ENCODE assay signal across 27 cellular contexts in genomic region chrY:12734051-12734450, GRCh38. TPM values are rescaled to one million over a fixed set of nuclear protein-coding genes. Genes with fewer than 3 reads are reported as not detected.
DNase-seq lines count a peak whose midpoint lies in the region; ATAC-seq, FAIRE-seq and TF ChIP-seq lines count a peak whose summit lies in the region.
"Had no signal": no experiment of that assay in that cellular context is flagged by ENCODE, and none has a peak within 500 bp of the region (broad histone marks: within the 10 kb centered on the region; RNA-seq: fewer than 3 reads in every experiment).

No MANE protein-coding gene starts in this region.

- no peak for ATAC-seq in stimulated activated naive CD8-positive, alpha-beta T cell treated with anti-CD3 and anti-CD28 coated beads, Interleukin-15, Interleukin-2, amounts not matched to agents 100 U/mL and 50 U/mL, for 24 hours
- ATAC-seq in HG03432 (IDR thresholded peaks at IDR 0.05; ENCODE audit: unreplicated experiment) (peak; percentile 6), HepG2 (no peak)
- ATAC-seq: HCT116; naive thymus-derived CD8-positive, alpha-beta T cell; psoas muscle; SK-N-SH treated with all-trans-retinoic acid at 6 μM for 48 hours had no signal

- no peak for TF ChIP-seq RAD21 in HepG2 (CRISPR knock-in tag; IDR thresholded peaks at IDR 0.05)

- TF ChIP-seq EP300 in HepG2 (IDR thresholded peaks at IDR 0.05; ENCODE audit: low read depth in 2 of 2, low read length in 2 of 2) (no peak), HepG2 (CRISPR knock-in tag; IDR thresholded peaks at IDR 0.05; ENCODE audit: borderline replicate concordance) (no peak)

- FAIRE-seq in astrocyte (lab: Jason Lieb, UNC) (no peak), HepG2 (lab: Jason Lieb, UNC) (no peak)
- FAIRE-seq: islet of Langerhans had no signal

- H4K20me1 ChIP-seq in astrocyte (ENCODE audit: insufficient read depth, low read length) (peaks cover 16% of the 10 kb centered on the region), HepG2 (ENCODE audit: insufficient read depth, low read length) (no peaks in the 10 kb centered on the region)
- H4K20me1 ChIP-seq: BLaER1 had no signal

- H3K9ac ChIP-seq in astrocyte (ENCODE audit: low read length) (no peak overlapping the region), HepG2 (ENCODE audit: insufficient read depth, low read depth, low read length) (no peak overlapping the region)
- H3K9ac ChIP-seq: BLaER1 had no signal

- peaks cover 6% of the 10 kb centered on the region for H3K4me1 Mint-ChIP-seq in stimulated activated naive CD8-positive, alpha-beta T cell treated with anti-CD3 and anti-CD28 coated beads, Interleukin-15, Interleukin-2, amounts not matched to agents 100 ng/mL and 50 ng/mL, for 24 hours (ENCODE audit: low read depth)
- peaks cover 3% of the 10 kb centered on the region for H3K4me1 Mint-ChIP-seq in astrocyte (ENCODE audit: low read depth, unreplicated experiment)
- H3K4me1 Mint-ChIP-seq: mesothelial cell of epicardium had no signal

- POLR2A ChIA-PET in HepG2 (lab: Yijun Ruan, JAX): no interaction called here

- no peaks in the 10 kb centered on the region for H3K9me3 Mint-ChIP-seq in stimulated activated naive CD8-positive, alpha-beta T cell treated with anti-CD3 and anti-CD28 coated beads, Interleukin-15, Interleukin-2, amounts not matched to agents 100 ng/mL and 50 ng/mL, for 24 hours
- no peaks in the 10 kb centered on the region for H3K9me3 Mint-ChIP-seq in astrocyte (ENCODE audit: unreplicated experiment)
- H3K9me3 Mint-ChIP-seq: activated naive CD8-positive, alpha-beta T cell treated with anti-CD3 and anti-CD28 coated beads, Interleukin-2, amount 10 ng/mL, durations not matched to agents 7 days and 5 days; mesothelial cell of epicardium; naive thymus-derived CD8-positive, alpha-beta T cell had no signal

- H3K4me1 ChIP-seq in astrocyte (ENCODE audit: insufficient read depth, low read length) (no peaks in the 10 kb centered on the region), HepG2 (ENCODE audit: insufficient read depth, low read length) (no peaks in the 10 kb centered on the region)
- H3K4me1 ChIP-seq: BLaER1, left ventricle myocardium inferior, psoas muscle, transverse colon had no signal

- H2AFZ ChIP-seq in astrocyte (ENCODE audit: low read depth, low read length) (no peak overlapping the region), HepG2 (ENCODE audit: low read length) (no peak overlapping the region)

- in situ Hi-C loops in HepG2 (cut with HindIII; ENCODE audit: extremely low pct_ligation_motif_present, low pct_unique_long_range_greater_than_20kb): no loop called here

- no peak for TF ChIP-seq POLR2A in HepG2 (IDR thresholded peaks at IDR 0.05; ENCODE audit: insufficient read depth in 1 of 2, low read depth in 2 of 2, low read length in 2 of 2)

- H3K27me3 Mint-ChIP-seq in stimulated activated naive CD8-positive, alpha-beta T cell treated with anti-CD3 and anti-CD28 coated beads, Interleukin-15, Interleukin-2, amounts not matched to agents 100 ng/mL and 50 ng/mL, for 24 hours: no peaks in the 10 kb centered on the region
- H3K27me3 Mint-ChIP-seq in astrocyte (ENCODE audit: low read depth, unreplicated experiment): no peaks in the 10 kb centered on the region
- H3K27me3 Mint-ChIP-seq: activated naive CD8-positive, alpha-beta T cell treated with anti-CD3 and anti-CD28 coated beads, Interleukin-2, amount 10 ng/mL, durations not matched to agents 7 days and 5 days; naive thymus-derived CD8-positive, alpha-beta T cell had no signal

- DNase-seq in stimulated activated naive CD8-positive, alpha-beta T cell treated with anti-CD3 and anti-CD28 coated beads, Interleukin-15, Interleukin-2, amounts not matched to agents 100 U/mL and 50 U/mL, for 24 hours: no peak
- no peak for DNase-seq in astrocyte (ENCODE audit: low read depth)
- DNase-seq in epidermal melanocyte (ENCODE audit: insufficient read length, low spot score): no peak
- DNase-seq in activated effector memory CD4-positive, alpha-beta T cell treated with anti-CD3 and anti-CD28 coated beads, Interleukin-2, amount 50 U/mL, for 16 hours: no peak
- no peak for DNase-seq in HepG2 (ENCODE audit: low spot score)
- DNase-seq: activated naive CD8-positive, alpha-beta T cell treated with anti-CD3 and anti-CD28 coated beads, Interleukin-2, amount 10 ng/mL, durations not matched to agents 7 days and 5 days; dorsolateral prefrontal cortex; GDM1; Karpas-422; left ventricle myocardium inferior; MV-4-11; naive thymus-derived CD8-positive, alpha-beta T cell; NCI-H146; NCI-H510A; nucleus accumbens; OCI-M1; psoas muscle; transverse colon had no signal

- no peaks in the 10 kb centered on the region for H3K9me3 ChIP-seq in astrocyte (ENCODE audit: insufficient read depth, low read depth, low read length)
- no peaks in the 10 kb centered on the region for H3K9me3 ChIP-seq in HepG2 (ENCODE audit: low read length)
- H3K9me3 ChIP-seq: BLaER1, left ventricle myocardium inferior, psoas muscle, transverse colon had no signal

- H3K79me2 ChIP-seq in astrocyte (ENCODE audit: insufficient read depth, low read length): no peaks in the 10 kb centered on the region
- no peaks in the 10 kb centered on the region for H3K79me2 ChIP-seq in HepG2 (ENCODE audit: insufficient read depth, low read length)

- peak overlapping the region; percentile 33 for H3K27ac ChIP-seq in astrocyte (ENCODE audit: low read depth, low read length)
- no peak overlapping the region for H3K27ac ChIP-seq in HepG2 (ENCODE audit: extremely low read length, insufficient read depth, low read length)
- H3K27ac ChIP-seq: BLaER1, dorsolateral prefrontal cortex, HL-60, left ventricle myocardium inferior, psoas muscle, transverse colon had no signal

- H3K4me3 Mint-ChIP-seq in stimulated activated naive CD8-positive, alpha-beta T cell treated with anti-CD3 and anti-CD28 coated beads, Interleukin-15, Interleukin-2, amounts not matched to agents 100 ng/mL and 50 ng/mL, for 24 hours: peak overlapping the region; percentile 35
- no peak overlapping the region for H3K4me3 Mint-ChIP-seq in astrocyte (ENCODE audit: unreplicated experiment)
- H3K4me3 Mint-ChIP-seq: activated naive CD8-positive, alpha-beta T cell treated with anti-CD3 and anti-CD28 coated beads, Interleukin-2, amount 10 ng/mL, durations not matched to agents 7 days and 5 days; mesothelial cell of epicardium; naive thymus-derived CD8-positive, alpha-beta T cell had no signal

- no peaks in the 10 kb centered on the region for H3K27me3 ChIP-seq in astrocyte (ENCODE audit: insufficient read depth, low read length)
- no peaks in the 10 kb centered on the region for H3K27me3 ChIP-seq in HepG2 (ENCODE audit: control insufficient read depth in 1 of 2, insufficient read depth in 2 of 2, low read length in 2 of 2)
- H3K27me3 ChIP-seq: BLaER1, dorsolateral prefrontal cortex, transverse colon had no signal

- peak overlapping the region; percentile 90 for H3K27ac Mint-ChIP-seq in stimulated activated naive CD8-positive, alpha-beta T cell treated with anti-CD3 and anti-CD28 coated beads, Interleukin-15, Interleukin-2, amounts not matched to agents 100 ng/mL and 50 ng/mL, for 24 hours
- peak overlapping the region; percentile 42 for H3K27ac Mint-ChIP-seq in astrocyte (ENCODE audit: unreplicated experiment)
- H3K27ac Mint-ChIP-seq: activated naive CD8-positive, alpha-beta T cell treated with anti-CD3 and anti-CD28 coated beads, Interleukin-2, amount 10 ng/mL, durations not matched to agents 7 days and 5 days; mesothelial cell of epicardium; naive thymus-derived CD8-positive, alpha-beta T cell had no signal

- WGBS in HepG2 (ENCODE audit: low lambda C conversion rate): 100% methylated on average over 2 of the region's 2 CpGs

- intact Hi-C loops in HepG2 (cut with micrococcal nuclease; ENCODE audit: unreplicated experiment): no loop called here

- H3K36me3 ChIP-seq in astrocyte (ENCODE audit: insufficient read depth, low read length) (no peaks in the 10 kb centered on the region), HepG2 (replicated peaks in 1 of 2; ENCODE audit: control insufficient read depth in 1 of 2, insufficient read depth in 2 of 2, low read length in 2 of 2) (no peaks in the 10 kb centered on the region)
- H3K36me3 ChIP-seq: BLaER1, transverse colon had no signal

- CTCF ChIA-PET in HepG2 (lab: Yijun Ruan, JAX; ENCODE audit: low intra/inter-chr PET ratio, low total read pairs): no interaction called here

- peaks cover 13% of the 10 kb centered on the region for H3K36me3 Mint-ChIP-seq in stimulated activated naive CD8-positive, alpha-beta T cell treated with anti-CD3 and anti-CD28 coated beads, Interleukin-15, Interleukin-2, amounts not matched to agents 100 ng/mL and 50 ng/mL, for 24 hours (ENCODE audit: low read depth)
- no peaks in the 10 kb centered on the region for H3K36me3 Mint-ChIP-seq in astrocyte (ENCODE audit: low read depth, unreplicated experiment)
- H3K36me3 Mint-ChIP-seq: mesothelial cell of epicardium had no signal

- TF ChIP-seq CTCF in astrocyte (IDR thresholded peaks at IDR 0.05; ENCODE audit: insufficient read depth, low read depth, low read length) (no peak), HepG2 (CRISPR knock-in tag; IDR thresholded peaks at IDR 0.05) (no peak)

- H3K4me2 ChIP-seq in astrocyte (ENCODE audit: low read length): peak overlapping the region; percentile 33
- no peak overlapping the region for H3K4me2 ChIP-seq in HepG2 (ENCODE audit: low read depth, low read length)
- H3K4me2 ChIP-seq: BLaER1 had no signal

- no peak overlapping the region for H3K4me3 ChIP-seq in astrocyte (ENCODE audit: insufficient read depth, low read depth, low read length)
- no peak overlapping the region for H3K4me3 ChIP-seq in HepG2 (replicated peaks in 1 of 3; ENCODE audit: insufficient read depth in 1 of 3, low read depth in 2 of 3, low read length in 3 of 3)
- H3K4me3 ChIP-seq: BLaER1, dorsolateral prefrontal cortex, left ventricle myocardium inferior, psoas muscle, transverse colon had no signal

- BruUV-seq in HepG2 (replicated peaks; lab: Mats Ljungman, UMichigan): no TSS peak

RNA-seq across cellular contexts. Expression of gene USP9Y, which starts 33.0 kb away (rescaled TPM):
- total RNA-seq in astrocyte (21.5 and 23.6 TPM in 2 replicates), HepG2 (2016; rRNA removed; fragmentation: Illumina TruSeq; extraction: Trizol) (14.6 and 17.7 TPM in 2 replicates)
- total RNA-seq in HepG2 (2016; cell fraction: cytosol; rRNA removed; fragmentation: Illumina TruSeq; extraction: Trizol; ENCODE audit: low read depth): 8.5 and 9.0 TPM in 2 replicates
- total RNA-seq in HepG2 (2016; cell fraction: insoluble cytoplasmic fraction; rRNA removed; fragmentation: Illumina TruSeq; extraction: Trizol): 13.6 and 15.6 TPM in 2 replicates
- 5.2 and 6.4 TPM in 2 replicates for total RNA-seq in HepG2 (2016; cell fraction: membrane; rRNA removed; fragmentation: Illumina TruSeq; extraction: Trizol)
- total RNA-seq in HepG2 (2016; cell fraction: nucleus; rRNA removed; fragmentation: Illumina TruSeq; extraction: Trizol): 27.2 and 27.3 TPM in 2 replicates
- polyA plus RNA-seq in HepG2 (2011; rRNA removed): 37.0 and 41.9 TPM in 2 replicates
- polyA plus RNA-seq in HepG2 (2011; cell fraction: cytosol; rRNA removed): 11.1 and 15.5 TPM in 2 replicates
- 63.9 and 65.1 TPM in 2 replicates for polyA plus RNA-seq in HepG2 (2011; cell fraction: nucleus; rRNA removed)
- 14.6 and 17.9 TPM in 2 replicates for polyA plus RNA-seq in HepG2 (2012)
- polyA plus RNA-seq in HepG2 (2016; cell fraction: cytosol; fragmentation: Illumina TruSeq; extraction: Trizol; ENCODE audit: low read depth): 0.69 and 0.88 TPM in 2 replicates
- 10.8 and 13.5 TPM in 2 replicates for polyA plus RNA-seq in HepG2 (2016; cell fraction: insoluble cytoplasmic fraction; fragmentation: Illumina TruSeq; extraction: Trizol; ENCODE audit: low read depth)
- 0.93 and 1.7 TPM in 2 replicates for polyA plus RNA-seq in HepG2 (2016; cell fraction: membrane; fragmentation: Illumina TruSeq; extraction: Trizol; ENCODE audit: low read depth)
- polyA plus RNA-seq in HepG2 (2016; cell fraction: nucleus; fragmentation: Illumina TruSeq; extraction: Trizol; ENCODE audit: insufficient read depth, low read depth): 35.2 and 43.3 TPM in 2 replicates
- polyA minus RNA-seq in HepG2 (2011; rRNA and poly(A)+ RNA removed; ENCODE audit: low replicate concordance): 0.07 and 25.0 TPM in 2 replicates
- polyA minus RNA-seq in HepG2 (2011; cell fraction: cytosol; rRNA and poly(A)+ RNA removed): 14.4 and 15.1 TPM in 2 replicates
- 110 and 112 TPM in 2 replicates for polyA minus RNA-seq in HepG2 (2011; cell fraction: nucleus; rRNA and poly(A)+ RNA removed)
- total RNA-seq: glomerular endothelial cell, mesothelial cell of epicardium, psoas muscle had no signal
- polyA plus RNA-seq: naive thymus-derived CD8-positive, alpha-beta T cell had no signal
